ENCODE assay signal across 8 cellular contexts in genomic region chr6:21596379-21597242, GRCh38. TPM values are rescaled to one million over a fixed set of nuclear protein-coding genes. Genes with fewer than 3 reads are reported as not detected.
DNase-seq lines count a peak whose midpoint lies in the region; ATAC-seq and TF ChIP-seq lines count a peak whose summit lies in the region.

No MANE protein-coding gene starts in this region.

- H3K4me3 Mint-ChIP-seq in CD8-positive, alpha-beta T cell, result peak overlapping the region; percentile 90
- peak overlapping the region in 9 of 10 donors; percentile 83 to 96 (median 91) for H3K4me3 Mint-ChIP-seq in naive thymus-derived CD8-positive, alpha-beta T cell

- ATAC-seq in CD8-positive, alpha-beta T cell, result peak; percentile 7
- ATAC-seq in GM21423 (IDR thresholded peaks at IDR 0.05; ENCODE audit: unreplicated experiment) (peak; percentile 17), aorta (ENCODE audit: low FRiP score) (peak; percentile 64)
- peak in 1 of 2 donors; percentile 18 for ATAC-seq in naive thymus-derived CD8-positive, alpha-beta T cell

- CTCF ChIA-PET in CD8-positive, alpha-beta T cell (lab: Charles Lee), result interaction anchor here (0.7 to 1.0 kb wide), 2 partner anchors 9 to 1032 kb away, joined by 3 read pairs; no protein-coding TSS in a partner anchor

- WGBS in aorta, 2 donors, result 1% methylated on average over 36 to 37 of the region's 37 CpGs

- peak; percentile 59 for TF ChIP-seq CTCF in CD8-positive, alpha-beta T cell (IDR thresholded peaks at IDR 0.05)
- peak; percentile 37 for TF ChIP-seq CTCF in fibroblast of villous mesenchyme (IDR thresholded peaks at IDR 0.05; ENCODE audit: insufficient read depth, low read depth, low read length)

- POLR2A ChIA-PET in CD8-positive, alpha-beta T cell (lab: Charles Lee), result interaction anchor here (1.1 kb wide), 1 partner anchor 9 kb away, joined by 3 read pairs; no protein-coding TSS in a partner anchor
- POLR2A ChIA-PET in naive thymus-derived CD8-positive, alpha-beta T cell (lab: Charles Lee), result no interaction called here

- DNase-seq in CD8-positive, alpha-beta T cell, result peak in 4 of 7 experiments; percentile 3 to 40 (median 26)
- DNase-seq in NCI-H226, result peak; percentile 55
- peak; percentile 35 to 46 for DNase-seq in activated T-cell treated with anti-CD3 and anti-CD28 coated beads, Interleukin-2, amount 50 U/mL, for 48 hours
- DNase-seq in fibroblast of villous mesenchyme (ENCODE audit: low read depth), result peak; percentile 69
- DNase-seq in naive thymus-derived CD8-positive, alpha-beta T cell, result peak in 8 of 10 donors; percentile 6 to 48 (median 34)
- DNase-seq in aorta, result peak; percentile 70 to 85
- DNase-seq in GDM1 (lab: John Stamatoyannopoulos, UW), result no peak

- H3K27ac Mint-ChIP-seq in CD8-positive, alpha-beta T cell, result peak overlapping the region; percentile 80
- H3K27ac Mint-ChIP-seq in naive thymus-derived CD8-positive, alpha-beta T cell, result peak overlapping the region; percentile 71 to 93 (median 90)

- H3K27me3 ChIP-seq in CD8-positive, alpha-beta T cell (ENCODE audit: insufficient read depth, low read length), result peaks cover 16% of the 10 kb centered on the region
- no peaks in the 10 kb centered on the region for H3K27me3 ChIP-seq in aorta (ENCODE audit: control insufficient read depth in 1 of 2, insufficient read depth in 2 of 2, low read length in 1 of 2)

- peaks cover 38% of the 10 kb centered on the region for H3K27me3 Mint-ChIP-seq in CD8-positive, alpha-beta T cell (ENCODE audit: low read depth)
- peaks cover 9 to 29% (median 18%) of the 10 kb centered on the region in 5 donors for H3K27me3 Mint-ChIP-seq in naive thymus-derived CD8-positive, alpha-beta T cell

- intact Hi-C loops in CD8-positive, alpha-beta T cell (cut with DNase I, micrococcal nuclease), result loop anchor here (5.0 to 10.0 kb wide), 3 partner anchors 1062 to 1302 kb away; partner anchors contain the start of gene CDKAL1 (in 1 of the 2)
- intact Hi-C loops in aorta (cut with DNase I), result loop anchor here (1.0 to 10.0 kb wide), 7 partner anchors 70 to 1138 kb away; no protein-coding TSS in a partner anchor

- peaks cover 6% of the 10 kb centered on the region for H3K36me3 Mint-ChIP-seq in CD8-positive, alpha-beta T cell
- H3K36me3 Mint-ChIP-seq in naive thymus-derived CD8-positive, alpha-beta T cell, result peaks cover 0 to 3% (median 0%) of the 10 kb centered on the region in 3 donors

- no peaks in the 10 kb centered on the region for H3K9me3 ChIP-seq in CD8-positive, alpha-beta T cell (ENCODE audit: low read length)
- H3K9me3 ChIP-seq in aorta (ENCODE audit: control insufficient read depth, low read length), result no peaks in the 10 kb centered on the region

- peaks cover 27% of the 10 kb centered on the region for H3K4me1 Mint-ChIP-seq in CD8-positive, alpha-beta T cell (ENCODE audit: low read depth)
- peaks cover 12 to 36% (median 26%) of the 10 kb centered on the region in 4 donors for H3K4me1 Mint-ChIP-seq in naive thymus-derived CD8-positive, alpha-beta T cell

- no peaks in the 10 kb centered on the region for H3K9me3 Mint-ChIP-seq in CD8-positive, alpha-beta T cell
- H3K9me3 Mint-ChIP-seq in naive thymus-derived CD8-positive, alpha-beta T cell, result peaks cover 0 to 2% (median 0%) of the 10 kb centered on the region in 9 donors

- peaks cover 28% of the 10 kb centered on the region for H3K4me1 ChIP-seq in CD8-positive, alpha-beta T cell (ENCODE audit: insufficient read depth, low read length)
- no peaks in the 10 kb centered on the region for H3K4me1 ChIP-seq in aorta (ENCODE audit: control insufficient read depth in 1 of 2, insufficient read depth in 2 of 2, low read length in 2 of 2)

- peak overlapping the region; percentile 68 for H3K4me3 ChIP-seq in CD8-positive, alpha-beta T cell (ENCODE audit: low read depth, low read length)
- H3K4me3 ChIP-seq in fibroblast of villous mesenchyme (ENCODE audit: low read depth, low read length) (peak overlapping the region; percentile 91), aorta (ENCODE audit: low read length in 2 of 2) (peak overlapping the region; percentile 77 to 82)

- H3K36me3 ChIP-seq in CD8-positive, alpha-beta T cell (ENCODE audit: insufficient read depth, low read length), result no peaks in the 10 kb centered on the region
- no peaks in the 10 kb centered on the region for H3K36me3 ChIP-seq in aorta (ENCODE audit: control insufficient read depth in 1 of 2, insufficient read depth in 2 of 2, low read length in 1 of 2)

- no peak overlapping the region for H3K27ac ChIP-seq in CD8-positive, alpha-beta T cell (ENCODE audit: low read depth, low read length)
- H3K27ac ChIP-seq in aorta (ENCODE audit: low read depth in 1 of 2, low read length in 2 of 2), result peak overlapping the region; percentile 30 to 91

RNA-seq across cellular contexts. Expression of gene SOX4, which starts 3.1 kb away (rescaled TPM):
- total RNA-seq in CD8-positive, alpha-beta T cell, result 10 to 100 TPM; 20.2 to 20.4 TPM
- 33.2 and 71.8 TPM in 2 replicates for total RNA-seq in fibroblast of villous mesenchyme
- total RNA-seq in naive thymus-derived CD8-positive, alpha-beta T cell, result 1 to 10 TPM; 1.7 to 2.0 TPM
- 1 to 10 TPM; 1.0 to 1.4 (median 1.3) TPM for polyA plus RNA-seq in naive thymus-derived CD8-positive, alpha-beta T cell
- total RNA-seq in aorta, result 10 to 100 TPM; 16.0 to 25.2 TPM
- polyA plus RNA-seq in aorta, result 1 to 10 TPM; 4.3 to 4.5 TPM

Comparison
In these comparisons a context has a peak if more than half of its experiments do, and no peak if none do; other contexts are left out.
1. RNA of gene SOX4, which starts 3.1 kb away (total RNA-seq): 33.2 to 71.8 TPM in fibroblast of villous mesenchyme, 16.0 to 25.2 TPM in aorta and 20.2 to 20.4 TPM in CD8-positive, alpha-beta T cell; 1.7 to 2.0 TPM in naive thymus-derived CD8-positive, alpha-beta T cell; every median in the first group is over 4 times any median in the second.
2. Peak in every context shown above with its lines, with median percentiles within 50 percentile points of each other: H3K4me3 ChIP-seq.